ENCODE assay signal across 34 cellular contexts in the genomic region with DNA sequence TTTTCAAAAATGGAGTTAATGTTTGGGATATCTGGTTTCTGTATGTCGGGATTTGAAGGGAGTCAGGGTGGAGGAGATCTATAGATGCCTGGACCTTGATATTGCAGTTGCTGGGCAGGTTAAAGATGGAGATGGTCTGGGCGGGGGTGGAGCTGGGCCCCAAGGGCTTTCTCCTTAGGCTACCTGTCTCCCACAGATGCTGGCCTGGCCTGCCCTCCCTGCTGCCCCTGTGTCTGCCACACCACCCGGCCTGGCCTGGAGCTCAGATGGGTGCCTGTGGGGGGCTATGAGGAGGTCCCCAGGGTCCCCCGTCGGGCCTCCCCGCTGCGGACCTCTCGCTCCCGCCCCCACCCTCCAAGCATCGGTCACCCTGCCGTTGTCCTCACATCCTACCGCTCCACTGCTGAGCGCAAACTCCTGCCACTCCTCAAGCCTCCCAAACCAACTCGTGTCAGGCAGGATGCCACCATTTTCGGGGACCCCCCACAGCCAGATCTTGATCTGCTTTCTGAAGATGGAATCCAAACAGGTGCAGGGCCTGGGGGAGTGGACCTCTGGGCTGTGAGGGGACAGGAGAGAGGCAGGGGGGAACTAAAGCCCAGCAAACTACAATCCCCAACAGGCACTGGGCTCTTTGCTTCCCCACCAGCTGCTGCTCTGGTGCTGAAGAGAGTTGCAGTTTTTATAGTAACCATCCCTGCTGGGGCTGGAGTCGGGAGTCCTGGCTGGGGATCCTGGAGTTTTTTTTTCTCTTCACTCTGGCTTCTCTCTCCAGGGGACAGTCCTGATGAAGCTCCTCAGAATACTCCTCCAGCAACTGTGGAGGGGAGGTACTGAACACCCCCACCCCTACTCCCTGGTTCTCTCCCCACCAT. TPM values are rescaled to one million over a fixed set of nuclear protein-coding genes. Genes with fewer than 3 reads are reported as not detected.
DNase-seq lines count a peak whose midpoint lies in the region; ATAC-seq and TF ChIP-seq lines count a peak whose summit lies in the region.
"Had no signal": no experiment of that assay in that cellular context is flagged by ENCODE, and none has a peak within 500 bp of the region (broad histone marks: within the 10 kb centered on the region; RNA-seq: fewer than 3 reads in every experiment).

No MANE protein-coding gene starts in this region.

- peaks cover 7% of the 10 kb centered on the region for H3K4me1 Mint-ChIP-seq in chondrocyte (ENCODE audit: low read depth)
- H3K4me1 Mint-ChIP-seq: activated naive CD8-positive, alpha-beta T cell treated with anti-CD3 and anti-CD28 coated beads, Interleukin-2, amount 10 ng/mL, durations not matched to agents 7 days and 5 days; CD4-positive, CD25-positive, alpha-beta regulatory T cell; naive B cell had no signal

- H3K4me3 Mint-ChIP-seq in chondrocyte (ENCODE audit: unreplicated experiment): no peak overlapping the region
- H3K4me3 Mint-ChIP-seq: activated naive CD8-positive, alpha-beta T cell treated with anti-CD3 and anti-CD28 coated beads, Interleukin-2, amount 10 ng/mL, durations not matched to agents 7 days and 5 days; dendritic cell treated with granulocyte-macrophage colony-stimulating factor and Interleukin-4, amounts not matched to agents 40 ng/mL and 50 ng/mL, for 4 days; mesothelial cell of epicardium; naive B cell; stimulated activated naive CD8-positive, alpha-beta T cell treated with anti-CD3 and anti-CD28 coated beads, Interleukin-15, Interleukin-2, amounts not matched to agents 100 ng/mL and 50 ng/mL, for 24 hours had no signal

- no peak overlapping the region for H3K27ac ChIP-seq in psoas muscle
- H3K27ac ChIP-seq: GM23248, HL-60, PC-9, WERI-Rb-1 had no signal

- peaks cover 0 to 29% (median 8%) of the 10 kb centered on the region in 3 donors for H3K27me3 ChIP-seq in psoas muscle (ENCODE audit: insufficient read depth in 3 of 3, low read length in 2 of 3)

- no peaks in the 10 kb centered on the region for H3K9me3 Mint-ChIP-seq in chondrocyte (ENCODE audit: low read depth)
- H3K9me3 Mint-ChIP-seq: activated naive CD8-positive, alpha-beta T cell treated with anti-CD3 and anti-CD28 coated beads, Interleukin-2, amount 10 ng/mL, durations not matched to agents 7 days and 5 days; dendritic cell treated with granulocyte-macrophage colony-stimulating factor and Interleukin-4, amounts not matched to agents 40 ng/mL and 50 ng/mL, for 4 days; mesothelial cell of epicardium; naive B cell; stimulated activated naive CD8-positive, alpha-beta T cell treated with anti-CD3 and anti-CD28 coated beads, Interleukin-15, Interleukin-2, amounts not matched to agents 100 ng/mL and 50 ng/mL, for 24 hours had no signal

- peak overlapping the region; percentile 54 for H3K4me3 ChIP-seq in psoas muscle
- H3K4me3 ChIP-seq: GM23248, PC-9 had no signal

- DNase-seq in NCI-H82 (lab: John Stamatoyannopoulos, UW): peak; percentile 44
- no peak for DNase-seq in NCI-H82 treated with DMSO at 0.1 percent for 48 hours (lab: John Stamatoyannopoulos, UW; ENCODE audit: unreplicated experiment)
- peak; percentile 63 for DNase-seq in chondrocyte (ENCODE audit: low spot score)
- no peak for DNase-seq in psoas muscle
- DNase-seq in NCI-H1105 treated with DMSO at 0.1 percent for 48 hours (lab: John Stamatoyannopoulos, UW): no peak
- DNase-seq in iPS-NIHi11 (ENCODE audit: low spot score): no peak
- DNase-seq: activated CD4-positive, alpha-beta T cell treated with anti-CD3 and anti-CD28 coated beads for 48 hours; activated CD8-positive, alpha-beta memory T cell treated with anti-CD3 and anti-CD28 coated beads for 24 hours; activated effector memory CD4-positive, alpha-beta T cell treated with anti-CD3 and anti-CD28 coated beads, Interleukin-2, amount 50 U/mL, for 16 hours; activated naive CD8-positive, alpha-beta T cell treated with anti-CD3 and anti-CD28 coated beads, Interleukin-2, amount 10 ng/mL, durations not matched to agents 7 days and 5 days; caudate nucleus; CD4-positive, CD25-positive, alpha-beta regulatory T cell; EL; GM23248; Kasumi-1; left ventricle myocardium superior; naive B cell; NCI-H1436 treated with DMSO at 0.1 percent for 48 hours; NCI-H524 treated with DMSO at 0.1 percent for 48 hours; nucleus accumbens; PC-9; T1000; WERI-Rb-1 had no signal

- peaks cover 40% of the 10 kb centered on the region for H3K27me3 Mint-ChIP-seq in chondrocyte (ENCODE audit: low read depth)

- WGBS in psoas muscle, 3 donors: 47 to 51% (median 50%) methylated on average over 12 to 16 of the region's 16 CpGs

- H3K27ac Mint-ChIP-seq in chondrocyte (ENCODE audit: unreplicated experiment): no peak overlapping the region
- H3K27ac Mint-ChIP-seq: activated naive CD8-positive, alpha-beta T cell treated with anti-CD3 and anti-CD28 coated beads, Interleukin-2, amount 10 ng/mL, durations not matched to agents 7 days and 5 days; CD4-positive, CD25-positive, alpha-beta regulatory T cell; dendritic cell treated with granulocyte-macrophage colony-stimulating factor and Interleukin-4, amounts not matched to agents 40 ng/mL and 50 ng/mL, for 4 days; mesothelial cell of epicardium; stimulated activated naive CD8-positive, alpha-beta T cell treated with anti-CD3 and anti-CD28 coated beads, Interleukin-15, Interleukin-2, amounts not matched to agents 100 ng/mL and 50 ng/mL, for 24 hours had no signal

- no peaks in the 10 kb centered on the region for H3K9me3 ChIP-seq in psoas muscle
- H3K9me3 ChIP-seq: gastroesophageal sphincter had no signal

- TF ChIP-seq CTCF in chondrocyte (IDR thresholded peaks at IDR 0.05) (no peak), psoas muscle (IDR thresholded peaks at IDR 0.05) (no peak)

- no peak for ATAC-seq in psoas muscle
- ATAC-seq: gastroesophageal sphincter, left ventricle myocardium superior, Right ventricle myocardium inferior had no signal

- no peaks in the 10 kb centered on the region for H3K4me1 ChIP-seq in psoas muscle

- intact Hi-C loops in psoas muscle (cut with DNase I): no loop called here

- no peaks in the 10 kb centered on the region for H3K36me3 Mint-ChIP-seq in chondrocyte (ENCODE audit: low read depth)
- H3K36me3 Mint-ChIP-seq: activated naive CD8-positive, alpha-beta T cell treated with anti-CD3 and anti-CD28 coated beads, Interleukin-2, amount 10 ng/mL, durations not matched to agents 7 days and 5 days; CD4-positive, CD25-positive, alpha-beta regulatory T cell; mesothelial cell of epicardium; naive B cell had no signal

- H3K36me3 ChIP-seq in psoas muscle (ENCODE audit: insufficient read depth in 1 of 2, low read depth in 1 of 2): peaks cover 0 to 12% of the 10 kb centered on the region in 2 donors
- H3K36me3 ChIP-seq: gastroesophageal sphincter, WERI-Rb-1 had no signal

RNA-seq across cellular contexts. Expression of a gene that starts 2.9 kb away (rescaled TPM):
- total RNA-seq in chondrocyte (not detected in 3 replicates), psoas muscle (10 to 100 TPM in 2 of 4 donors, 1 to 10 TPM in 2; 6.2 to 13.6 (median 10.7) TPM)
- polyA plus RNA-seq in psoas muscle: 10 to 100 TPM in 1 of 3 donors, 1 to 10 TPM in 2; 4.9 to 14.5 (median 5.4) TPM
- total RNA-seq: A172; activated naive CD8-positive, alpha-beta T cell treated with anti-CD3 and anti-CD28 coated beads, Interleukin-2, amount 10 ng/mL, durations not matched to agents 7 days and 5 days; CD4-positive, CD25-positive, alpha-beta regulatory T cell; fibroblast of lung; GM23248; mesothelial cell of epicardium; PC-9 had no signal
- polyA plus RNA-seq: CD4-positive, CD25-positive, alpha-beta regulatory T cell; fibroblast of lung; GM23248 had no signal

RNA-seq across cellular contexts. Expression of a gene that starts 17.8 kb away (rescaled TPM):
- total RNA-seq in chondrocyte (4.2 to 8.4 TPM (median 5.5 TPM) in 3 replicates), psoas muscle (1 to 10 TPM in 3 of 4 donors, under 1 TPM in 1; 0.69 to 2.5 (median 1.5) TPM)
- 1 to 10 TPM in 2 of 3 donors, under 1 TPM in 1; 0.82 to 4.2 (median 1.1) TPM for polyA plus RNA-seq in psoas muscle

RNA-seq across cellular contexts. Expression of a gene that starts 24.5 kb away (rescaled TPM):
- total RNA-seq in chondrocyte (19.8 to 24.5 TPM (median 21.2 TPM) in 3 replicates), psoas muscle (10 to 100 TPM in 3 of 4 donors, 1 to 10 TPM in 1; 9.0 to 16.3 (median 11.7) TPM)
- polyA plus RNA-seq in psoas muscle: 10 to 100 TPM; 17.8 to 24.3 (median 22.1) TPM

RNA-seq across cellular contexts. Expression of a gene that starts 26.7 kb away (rescaled TPM):
- total RNA-seq in chondrocyte: not detected in 3 replicates
- total RNA-seq in psoas muscle: not detected
- polyA plus RNA-seq in psoas muscle: not detected
- total RNA-seq: A172; activated naive CD8-positive, alpha-beta T cell treated with anti-CD3 and anti-CD28 coated beads, Interleukin-2, amount 10 ng/mL, durations not matched to agents 7 days and 5 days; astrocyte; CD4-positive, CD25-positive, alpha-beta regulatory T cell; fibroblast of lung; gastroesophageal sphincter; GM23248; left ventricle myocardium superior; mesothelial cell of epicardium; PC-9; pulmonary artery endothelial cell; Right ventricle myocardium inferior; skeletal muscle tissue had no signal
- polyA plus RNA-seq: CD4-positive, CD25-positive, alpha-beta regulatory T cell; fibroblast of lung; GM23248 had no signal

Comparison
In these comparisons a context has a peak if more than half of its experiments do, and no peak if none do; other contexts are left out.
1. DNase-seq: peak in NCI-H82 (single experiment) and chondrocyte (single experiment); none in NCI-H82 treated with DMSO at 0.1 percent for 48 hours (single experiment), psoas muscle (0 of 2), NCI-H1105 treated with DMSO at 0.1 percent for 48 hours (single experiment) and iPS-NIHi11 (single experiment).